In the genomic region with DNA sequence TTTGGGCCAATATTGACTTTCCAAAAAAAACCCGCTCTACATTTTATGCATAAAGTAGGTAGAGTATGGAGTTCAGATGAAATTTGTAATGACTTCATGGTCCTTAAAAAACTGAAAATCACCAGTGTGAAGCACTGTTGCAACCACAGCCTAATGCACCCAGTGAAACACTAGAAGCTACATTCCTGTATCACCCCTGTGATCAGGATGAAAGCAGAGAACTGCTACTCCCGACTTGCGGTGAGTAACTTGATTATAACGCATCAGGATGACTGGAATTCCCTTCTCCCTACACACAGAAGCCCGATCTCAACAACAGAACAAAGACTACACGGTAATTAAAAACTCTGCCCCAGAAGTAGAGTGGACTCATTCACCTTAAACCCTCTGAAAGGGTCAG, we compare ENCODE assay signal across 16 cellular contexts. TPM values are rescaled to one million over a fixed set of nuclear protein-coding genes. Genes with fewer than 3 reads are reported as not detected.
DNase-seq lines count a peak whose midpoint lies in the region; ATAC-seq, FAIRE-seq and TF ChIP-seq lines count a peak whose summit lies in the region.
"Had no signal": no experiment of that assay in that cellular context is flagged by ENCODE, and none has a peak within 500 bp of the region (broad histone marks: within the 10 kb centered on the region; RNA-seq: fewer than 3 reads in every experiment).

No MANE protein-coding gene starts in this region.

- no peaks in the 10 kb centered on the region; the same call in 1 of the 2 replicates for H4K20me1 ChIP-seq in K562 (replicated peaks; ENCODE audit: control insufficient read depth, insufficient read depth, low read length)

- no peak for TF ChIP-seq CTCF in K562 (IDR thresholded peaks at IDR 0.05 in 2 of 3, conservative IDR thresholded peaks at IDR 0.05 in 1 of 3; ENCODE audit: insufficient read depth in 2 of 3, low read depth in 1 of 3, low read length in 3 of 3)

- CTCF ChIA-PET in K562 (lab: Yijun Ruan, JAX; ENCODE audit: low intra/inter-chr PET ratio): no interaction called here

- H3K79me2 ChIP-seq in K562 (ENCODE audit: control insufficient read depth, insufficient read depth, low read length): peaks cover 91% of the 10 kb centered on the region

- POLR2A ChIA-PET in K562 (lab: Yijun Ruan, JAX): interaction anchor here (1.0 to 1.6 kb wide), 3 partner anchors 16 to 33 kb away, joined by 3 to 7 read pairs (median 4); no protein-coding TSS in a partner anchor

- TF ChIP-seq RAD21 in K562 (CRISPR knock-in tag; conservative IDR thresholded peaks at IDR 0.05 in 1 of 2, IDR thresholded peaks at IDR 0.05 in 1 of 2): no peak

- H3K9me3 ChIP-seq in K562 (replicated peaks; ENCODE audit: control insufficient read depth, insufficient read depth, low read depth, low read length): no peaks in the 10 kb centered on the region
- H3K9me3 ChIP-seq: ovary, stomach had no signal

- H2AFZ ChIP-seq in K562 (ENCODE audit: low read depth, low read length): no peak overlapping the region

- DNase-seq in AG08395 (ENCODE audit: low spot score) (peak; percentile 64), M059J (ENCODE audit: low read depth) (peak; percentile 72), K562 (ENCODE audit: extremely low read depth in 1 of 4, low spot score in 3 of 4) (peak in 1 of 4 experiments; percentile 45), left kidney (ENCODE audit: low read depth, low spot score) (peak; percentile 88), HT-29 (ENCODE audit: low spot score) (no peak), mesenteric fat pad (ENCODE audit: low spot score) (no peak), T1000 (lab: John Stamatoyannopoulos, UW) (no peak)
- DNase-seq: activated CD4-positive, alpha-beta T cell treated with anti-CD3 and anti-CD28 coated beads, Interleukin-2, amount 50 U/mL, for 4 hours; activated T-cell treated with anti-CD3 and anti-CD28 coated beads, Interleukin-2, amount 50 U/mL, for 72 hours; amniotic stem cell; COR-L47; dermis blood vessel endothelial cell; NCI-H1694 treated with DMSO at 0.1 percent for 48 hours; ovary; stomach had no signal

- peak; percentile 13; the same call in 2 of the 3 replicates for ATAC-seq in K562
- ATAC-seq in GM18498 (IDR thresholded peaks at IDR 0.05; ENCODE audit: unreplicated experiment): no peak
- ATAC-seq: activated T-cell treated with anti-CD3 and anti-CD28 coated beads, Interleukin-2, amount 50 U/mL, for 72 hours had no signal

- no peak overlapping the region for H3K4me3 ChIP-seq in K562
- H3K4me3 ChIP-seq: ovary, stomach had no signal

- TF ChIP-seq EP300 in K562 (IDR thresholded peaks at IDR 0.05; ENCODE audit: low read length): no peak

- peak overlapping the region in 1 of 2 experiments; percentile 30; a peak in 1 of 4 replicates for H3K9ac ChIP-seq in K562 (ENCODE audit: insufficient read depth in 1 of 2, low read depth in 2 of 2, low read length in 2 of 2)

- peak overlapping the region; percentile 47; the same call in 2 of the 3 replicates for H3K27ac ChIP-seq in K562 (ENCODE audit: extremely low read depth, low read depth, low read length)
- H3K27ac ChIP-seq: ovary, stomach had no signal

- FAIRE-seq in K562 (lab: Jason Lieb, UNC): peak; percentile 66

- no peaks in the 10 kb centered on the region for H3K9me1 ChIP-seq in K562 (ENCODE audit: control insufficient read depth, insufficient read depth, low read length)

- H3K4me2 ChIP-seq in K562 (ENCODE audit: insufficient read depth, low read length): peak overlapping the region; percentile 40; the same call in 1 of the 2 replicates

- in situ Hi-C loops in K562 (cut with MboI): no loop called here

- no TSS peak for BruUV-seq in K562 (replicated peaks; lab: Mats Ljungman, UMichigan)

- WGBS in K562 (ENCODE audit: insufficient coverage, low coverage, missing lambda C conversion rate): 7% methylated on average over 6 of the region's 6 CpGs

- intact Hi-C loops in K562 (cut with micrococcal nuclease): no loop called here

- no peaks in the 10 kb centered on the region for H3K27me3 ChIP-seq in K562 (ENCODE audit: control insufficient read depth in 2 of 2, insufficient read depth in 2 of 2, low read length in 2 of 2)
- H3K27me3 ChIP-seq: ovary had no signal

- H3K4me1 ChIP-seq in K562 (replicated peaks in 1 of 2; ENCODE audit: control insufficient read depth in 2 of 2, insufficient read depth in 2 of 2, low read length in 2 of 2): peaks cover 11 to 56% of the 10 kb centered on the region in 2 experiments; a peak in 3 of 5 replicates

- TF ChIP-seq POLR2A in K562 (conservative IDR thresholded peaks at IDR 0.05): no peak

- H3K36me3 ChIP-seq in K562 (ENCODE audit: control insufficient read depth, insufficient read depth, low read length): peaks cover 9% of the 10 kb centered on the region; the same call in 2 of the 3 replicates
- H3K36me3 ChIP-seq: ovary, stomach had no signal

TF ChIP-seq in K562, 482 proteins besides CTCF, POLR2A, EP300 and RAD21 (continues in another document):
- TF ChIP-seq, protein P1, sequence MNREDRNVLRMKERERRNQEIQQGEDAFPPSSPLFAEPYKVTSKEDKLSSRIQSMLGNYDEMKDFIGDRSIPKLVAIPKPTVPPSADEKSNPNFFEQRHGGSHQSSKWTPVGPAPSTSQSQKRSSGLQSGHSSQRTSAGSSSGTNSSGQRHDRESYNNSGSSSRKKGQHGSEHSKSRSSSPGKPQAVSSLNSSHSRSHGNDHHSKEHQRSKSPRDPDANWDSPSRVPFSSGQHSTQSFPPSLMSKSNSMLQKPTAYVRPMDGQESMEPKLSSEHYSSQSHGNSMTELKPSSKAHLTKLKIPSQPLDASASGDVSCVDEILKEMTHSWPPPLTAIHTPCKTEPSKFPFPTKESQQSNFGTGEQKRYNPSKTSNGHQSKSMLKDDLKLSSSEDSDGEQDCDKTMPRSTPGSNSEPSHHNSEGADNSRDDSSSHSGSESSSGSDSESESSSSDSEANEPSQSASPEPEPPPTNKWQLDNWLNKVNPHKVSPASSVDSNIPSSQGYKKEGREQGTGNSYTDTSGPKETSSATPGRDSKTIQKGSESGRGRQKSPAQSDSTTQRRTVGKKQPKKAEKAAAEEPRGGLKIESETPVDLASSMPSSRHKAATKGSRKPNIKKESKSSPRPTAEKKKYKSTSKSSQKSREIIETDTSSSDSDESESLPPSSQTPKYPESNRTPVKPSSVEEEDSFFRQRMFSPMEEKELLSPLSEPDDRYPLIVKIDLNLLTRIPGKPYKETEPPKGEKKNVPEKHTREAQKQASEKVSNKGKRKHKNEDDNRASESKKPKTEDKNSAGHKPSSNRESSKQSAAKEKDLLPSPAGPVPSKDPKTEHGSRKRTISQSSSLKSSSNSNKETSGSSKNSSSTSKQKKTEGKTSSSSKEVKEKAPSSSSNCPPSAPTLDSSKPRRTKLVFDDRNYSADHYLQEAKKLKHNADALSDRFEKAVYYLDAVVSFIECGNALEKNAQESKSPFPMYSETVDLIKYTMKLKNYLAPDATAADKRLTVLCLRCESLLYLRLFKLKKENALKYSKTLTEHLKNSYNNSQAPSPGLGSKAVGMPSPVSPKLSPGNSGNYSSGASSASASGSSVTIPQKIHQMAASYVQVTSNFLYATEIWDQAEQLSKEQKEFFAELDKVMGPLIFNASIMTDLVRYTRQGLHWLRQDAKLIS (CRISPR knock-in tag; IDR thresholded peaks at IDR 0.05): no peak
- TF ChIP-seq ELF4 (CRISPR knock-in tag; IDR thresholded peaks at IDR 0.05) (no peak), NRF1 (conservative IDR thresholded peaks at IDR 0.05 in 1 of 2, IDR thresholded peaks at IDR 0.05 in 1 of 2) (no peak), TEAD4 (IDR thresholded peaks at IDR 0.05; ENCODE audit: low read length) (peak; percentile 28; the same call in 1 of the 2 replicates), TEAD4 (CRISPR knock-in tag; IDR thresholded peaks at IDR 0.05; ENCODE audit: borderline replicate concordance) (no peak)
- TF ChIP-seq, protein P2, sequence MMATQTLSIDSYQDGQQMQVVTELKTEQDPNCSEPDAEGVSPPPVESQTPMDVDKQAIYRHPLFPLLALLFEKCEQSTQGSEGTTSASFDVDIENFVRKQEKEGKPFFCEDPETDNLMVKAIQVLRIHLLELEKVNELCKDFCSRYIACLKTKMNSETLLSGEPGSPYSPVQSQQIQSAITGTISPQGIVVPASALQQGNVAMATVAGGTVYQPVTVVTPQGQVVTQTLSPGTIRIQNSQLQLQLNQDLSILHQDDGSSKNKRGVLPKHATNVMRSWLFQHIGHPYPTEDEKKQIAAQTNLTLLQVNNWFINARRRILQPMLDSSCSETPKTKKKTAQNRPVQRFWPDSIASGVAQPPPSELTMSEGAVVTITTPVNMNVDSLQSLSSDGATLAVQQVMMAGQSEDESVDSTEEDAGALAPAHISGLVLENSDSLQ (IDR thresholded peaks at IDR 0.05): no peak

RNA-seq across cellular contexts. Expression of a gene that starts 33.8 kb away (rescaled TPM):
- 0.86 and 1.5 TPM in 2 replicates for total RNA-seq in M059J (2014; rRNA removed; shearing (Covaris generic))
- 29.4 and 47.6 TPM in 2 replicates for total RNA-seq in K562 (2011; cell fraction: chromatin; rRNA removed; ENCODE audit: low replicate concordance)
- total RNA-seq in K562 (2011; cell fraction: nucleolus; rRNA removed): 23.7 and 29.7 TPM in 2 replicates
- 21.8 and 28.9 TPM in 2 replicates for total RNA-seq in K562 (2011; cell fraction: nucleoplasm; rRNA removed)
- total RNA-seq in K562 (2014; rRNA removed): 32.9 and 35.4 TPM in 2 replicates
- 9.5 and 11.7 TPM in 2 replicates for total RNA-seq in K562 (2014; rRNA removed; fragmentation: Illumina TruSeq; extraction: Trizol)
- total RNA-seq in K562 (2015; rRNA removed; fragmentation: Illumina TruSeq; extraction: Trizol): 10.1 and 11.3 TPM in 2 replicates
- total RNA-seq in K562 (2021): 40.1 and 45.9 TPM in 2 replicates
- polyA plus RNA-seq in K562 (2011; rRNA removed): 2.0 and 2.8 TPM in 2 replicates
- polyA plus RNA-seq in K562 (2011; cell fraction: cytosol; rRNA removed): 2.5 and 4.3 TPM in 2 replicates
- 5.0 and 12.3 TPM in 2 replicates for polyA plus RNA-seq in K562 (2011; cell fraction: nucleus; rRNA removed)
- 9.6 and 21.1 TPM in 2 replicates for polyA plus RNA-seq in K562 (2012)
- polyA plus RNA-seq in K562 (2014; fragmentation: Illumina TruSeq; extraction: Trizol): 19.1 and 23.1 TPM in 2 replicates
- polyA plus RNA-seq in K562 (2014; fragmentation: Nextera tagmentation; extraction: Ambion mirVana): under 1 TPM; 0.21 to 0.28 TPM
- polyA plus RNA-seq in K562 (2014; rRNA removed): 16.9 and 17.1 TPM in 2 replicates
- polyA minus RNA-seq in K562 (2011; rRNA and poly(A)+ RNA removed): 3.7 and 6.3 TPM in 2 replicates
- 15.0 and 16.0 TPM in 2 replicates for polyA minus RNA-seq in K562 (2011; cell fraction: cytosol; rRNA and poly(A)+ RNA removed)
- 4.1 and 4.7 TPM in 2 replicates for polyA minus RNA-seq in K562 (2011; cell fraction: nucleus; rRNA and poly(A)+ RNA removed)
- total RNA-seq in HT-29 (2014; rRNA removed; shearing (Covaris generic)): under 0.01 and 0.03 TPM in 2 replicates
- total RNA-seq in mesenteric fat pad: 0.67 TPM

Comparison
In these comparisons a context has a peak if more than half of its experiments do, and no peak if none do; other contexts are left out.
1. DNase-seq: peak in AG08395 (single experiment), M059J (single experiment) and left kidney (single experiment); none in HT-29 (single experiment), mesenteric fat pad (single experiment) and T1000 (single experiment).